Comparison of ENCODE assay signal across 11 cellular contexts in the genomic region with DNA sequence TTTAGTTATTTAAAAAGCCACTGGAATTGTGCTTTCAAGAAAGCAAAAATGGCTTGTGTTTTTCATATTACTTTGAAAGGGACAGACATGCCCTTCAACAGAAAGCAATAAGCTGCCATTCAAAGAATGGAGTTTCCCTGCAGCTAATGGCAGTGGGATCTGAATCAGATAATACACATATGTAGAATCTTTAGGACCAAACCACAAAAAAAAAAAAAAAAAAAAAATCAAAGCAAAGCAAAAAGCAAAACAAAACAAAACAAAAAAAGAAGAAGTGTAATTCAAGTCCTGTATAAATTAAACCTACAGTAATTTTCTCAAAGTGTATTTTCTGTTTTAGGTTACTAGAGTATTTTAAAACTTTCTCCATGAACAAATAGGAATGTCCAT.
DNase-seq lines count a peak whose midpoint lies in the region; ATAC-seq and TF ChIP-seq lines count a peak whose summit lies in the region.
"Had no signal": no experiment of that assay in that cellular context is flagged by ENCODE, and none has a peak within 500 bp of the region (broad histone marks: within the 10 kb centered on the region; RNA-seq: fewer than 3 reads in every experiment).

No MANE protein-coding gene starts in this region.

- H3K4me1 Mint-ChIP-seq in activated CD8-positive, alpha-beta T cell treated with anti-CD3 and anti-CD28 coated beads for 36 hours (ENCODE audit: low read depth) = peaks cover 70% of the 10 kb centered on the region
- H3K4me1 Mint-ChIP-seq in activated CD8-positive, alpha-beta T cell treated with anti-CD3 and anti-CD28 coated beads, Interleukin-2, amount 10 ng/mL, durations not matched to agents 7 days and 5 days (ENCODE audit: low read depth) = peaks cover 81% of the 10 kb centered on the region
- peaks cover 81% of the 10 kb centered on the region for H3K4me1 Mint-ChIP-seq in stimulated activated naive CD8-positive, alpha-beta T cell treated with anti-CD3 and anti-CD28 coated beads, Interleukin-15, amount 100 ng/mL, for 72 hours

- ATAC-seq in activated CD8-positive, alpha-beta T cell treated with anti-CD3 and anti-CD28 coated beads for 36 hours = no peak
- ATAC-seq in activated CD8-positive, alpha-beta T cell treated with anti-CD3 and anti-CD28 coated beads, Interleukin-2, amount 10 ng/mL, durations not matched to agents 7 days and 5 days = no peak
- ATAC-seq in stimulated activated naive CD8-positive, alpha-beta T cell treated with anti-CD3 and anti-CD28 coated beads, Interleukin-15, amount 100 ng/mL, for 72 hours = no peak
- ATAC-seq in GM21529 (IDR thresholded peaks at IDR 0.05; ENCODE audit: unreplicated experiment) (no peak), HG02981 (IDR thresholded peaks at IDR 0.05; ENCODE audit: unreplicated experiment) (no peak)
- ATAC-seq: heart right ventricle had no signal

- H3K9me3 Mint-ChIP-seq in activated CD8-positive, alpha-beta T cell treated with anti-CD3 and anti-CD28 coated beads for 36 hours = no peaks in the 10 kb centered on the region
- no peaks in the 10 kb centered on the region for H3K9me3 Mint-ChIP-seq in activated CD8-positive, alpha-beta T cell treated with anti-CD3 and anti-CD28 coated beads, Interleukin-2, amount 10 ng/mL, durations not matched to agents 7 days and 5 days (ENCODE audit: insufficient read depth)
- no peaks in the 10 kb centered on the region for H3K9me3 Mint-ChIP-seq in stimulated activated naive CD8-positive, alpha-beta T cell treated with anti-CD3 and anti-CD28 coated beads, Interleukin-15, amount 100 ng/mL, for 72 hours

- H3K4me3 ChIP-seq in esophagus squamous epithelium = no peak overlapping the region
- H3K4me3 ChIP-seq: heart right ventricle had no signal

- H3K27me3 ChIP-seq in esophagus squamous epithelium = no peaks in the 10 kb centered on the region
- H3K27me3 ChIP-seq: heart right ventricle had no signal

- H3K27me3 Mint-ChIP-seq in activated CD8-positive, alpha-beta T cell treated with anti-CD3 and anti-CD28 coated beads for 36 hours = no peaks in the 10 kb centered on the region
- no peaks in the 10 kb centered on the region for H3K27me3 Mint-ChIP-seq in activated CD8-positive, alpha-beta T cell treated with anti-CD3 and anti-CD28 coated beads, Interleukin-2, amount 10 ng/mL, durations not matched to agents 7 days and 5 days (ENCODE audit: low read depth)
- H3K27me3 Mint-ChIP-seq in stimulated activated naive CD8-positive, alpha-beta T cell treated with anti-CD3 and anti-CD28 coated beads, Interleukin-15, amount 100 ng/mL, for 72 hours = no peaks in the 10 kb centered on the region

- intact Hi-C loops in activated CD8-positive, alpha-beta T cell treated with anti-CD3 and anti-CD28 coated beads for 36 hours (cut with micrococcal nuclease) = loop anchor here (2.0 to 5.0 kb wide), 2 partner anchors 50 to 80 kb away; no protein-coding TSS in a partner anchor
- intact Hi-C loops in esophagus squamous epithelium (cut with DNase I) = no loop called here

- peak overlapping the region; percentile 84 for H3K27ac Mint-ChIP-seq in activated CD8-positive, alpha-beta T cell treated with anti-CD3 and anti-CD28 coated beads for 36 hours
- no peak overlapping the region for H3K27ac Mint-ChIP-seq in activated CD8-positive, alpha-beta T cell treated with anti-CD3 and anti-CD28 coated beads, Interleukin-2, amount 10 ng/mL, durations not matched to agents 7 days and 5 days
- peak overlapping the region in 1 of 2 donors; percentile 72 for H3K27ac Mint-ChIP-seq in stimulated activated naive CD8-positive, alpha-beta T cell treated with anti-CD3 and anti-CD28 coated beads, Interleukin-15, amount 100 ng/mL, for 72 hours

- H3K4me1 ChIP-seq in esophagus squamous epithelium = peaks cover 21 to 59% (median 26%) of the 10 kb centered on the region in 3 donors

- no peaks in the 10 kb centered on the region for H3K36me3 Mint-ChIP-seq in activated CD8-positive, alpha-beta T cell treated with anti-CD3 and anti-CD28 coated beads for 36 hours (ENCODE audit: low read depth)
- no peaks in the 10 kb centered on the region for H3K36me3 Mint-ChIP-seq in activated CD8-positive, alpha-beta T cell treated with anti-CD3 and anti-CD28 coated beads, Interleukin-2, amount 10 ng/mL, durations not matched to agents 7 days and 5 days (ENCODE audit: low read depth)

- no peak for TF ChIP-seq POLR2A in esophagus squamous epithelium (IDR thresholded peaks at IDR 0.05)

- H3K9me3 ChIP-seq in esophagus squamous epithelium = no peaks in the 10 kb centered on the region
- H3K9me3 ChIP-seq: heart right ventricle had no signal

- peak overlapping the region in 3 of 4 donors; percentile 40 to 58 (median 58) for H3K27ac ChIP-seq in esophagus squamous epithelium

- POLR2A ChIA-PET in activated CD8-positive, alpha-beta T cell treated with anti-CD3 and anti-CD28 coated beads for 36 hours (lab: Charles Lee) = interaction anchor here (0.7 to 1.7 kb wide), 5 partner anchors 14 to 77 kb away, joined by 3 to 7 read pairs (median 3); no protein-coding TSS in a partner anchor
- POLR2A ChIA-PET in activated CD8-positive, alpha-beta T cell treated with anti-CD3 and anti-CD28 coated beads, Interleukin-2, amount 10 ng/mL, durations not matched to agents 7 days and 5 days (lab: Charles Lee) = interaction anchor here (1.1 kb wide), 1 partner anchor 63 kb away, joined by 4 read pairs; a partner anchor contains a TSS

- CTCF ChIA-PET in activated CD8-positive, alpha-beta T cell treated with anti-CD3 and anti-CD28 coated beads for 36 hours (lab: Charles Lee) = interaction anchor here (1.2 to 2.0 kb wide), 7 partner anchors 14 to 282 kb away, joined by 3 to 5 read pairs (median 4); no protein-coding TSS in a partner anchor
- CTCF ChIA-PET in activated CD8-positive, alpha-beta T cell treated with anti-CD3 and anti-CD28 coated beads, Interleukin-2, amount 10 ng/mL, durations not matched to agents 7 days and 5 days (lab: Charles Lee) = interaction anchor here (1.0 to 2.3 kb wide), 9 partner anchors 35 to 282 kb away, joined by 3 to 10 read pairs (median 4); no protein-coding TSS in a partner anchor

- no peak overlapping the region for H3K4me3 Mint-ChIP-seq in activated CD8-positive, alpha-beta T cell treated with anti-CD3 and anti-CD28 coated beads for 36 hours
- H3K4me3 Mint-ChIP-seq in activated CD8-positive, alpha-beta T cell treated with anti-CD3 and anti-CD28 coated beads, Interleukin-2, amount 10 ng/mL, durations not matched to agents 7 days and 5 days = no peak overlapping the region
- H3K4me3 Mint-ChIP-seq in stimulated activated naive CD8-positive, alpha-beta T cell treated with anti-CD3 and anti-CD28 coated beads, Interleukin-15, amount 100 ng/mL, for 72 hours = peak overlapping the region; percentile 72 to 78

- no peaks in the 10 kb centered on the region for H3K36me3 ChIP-seq in esophagus squamous epithelium
- H3K36me3 ChIP-seq: heart right ventricle had no signal

- TF ChIP-seq CTCF in activated CD8-positive, alpha-beta T cell treated with anti-CD3 and anti-CD28 coated beads for 36 hours (IDR thresholded peaks at IDR 0.05) = no peak
- TF ChIP-seq CTCF in esophagus squamous epithelium (IDR thresholded peaks at IDR 0.05) = no peak

- no peak for DNase-seq in activated CD8-positive, alpha-beta T cell treated with anti-CD3 and anti-CD28 coated beads for 36 hours
- no peak for DNase-seq in activated CD8-positive, alpha-beta T cell treated with anti-CD3 and anti-CD28 coated beads, Interleukin-2, amount 10 ng/mL, durations not matched to agents 7 days and 5 days
- DNase-seq in OCI-M1 (lab: John Stamatoyannopoulos, UW) (peak; percentile 41), esophagus squamous epithelium (lab: John Stamatoyannopoulos, UW) (no peak), RKO (ENCODE audit: low spot score) (no peak)
- DNase-seq in stimulated activated naive CD8-positive, alpha-beta T cell treated with anti-CD3 and anti-CD28 coated beads, Interleukin-15, amount 100 ng/mL, for 72 hours = no peak
- DNase-seq: GF-D8, heart right ventricle, NCI-H748 treated with DMSO at 0.1 percent for 48 hours had no signal

Comparison
In these comparisons a context has a peak if more than half of its experiments do, and no peak if none do; other contexts are left out.
1. H3K4me3 Mint-ChIP-seq: peak in stimulated activated naive CD8-positive, alpha-beta T cell treated with anti-CD3 and anti-CD28 coated beads, Interleukin-15, amount 100 ng/mL, for 72 hours (2 of 2); none in activated CD8-positive, alpha-beta T cell treated with anti-CD3 and anti-CD28 coated beads for 36 hours (single experiment) and activated CD8-positive, alpha-beta T cell treated with anti-CD3 and anti-CD28 coated beads, Interleukin-2, amount 10 ng/mL, durations not matched to agents 7 days and 5 days (single experiment).